18 cellular contexts compared by ENCODE assay signal in the genomic region with DNA sequence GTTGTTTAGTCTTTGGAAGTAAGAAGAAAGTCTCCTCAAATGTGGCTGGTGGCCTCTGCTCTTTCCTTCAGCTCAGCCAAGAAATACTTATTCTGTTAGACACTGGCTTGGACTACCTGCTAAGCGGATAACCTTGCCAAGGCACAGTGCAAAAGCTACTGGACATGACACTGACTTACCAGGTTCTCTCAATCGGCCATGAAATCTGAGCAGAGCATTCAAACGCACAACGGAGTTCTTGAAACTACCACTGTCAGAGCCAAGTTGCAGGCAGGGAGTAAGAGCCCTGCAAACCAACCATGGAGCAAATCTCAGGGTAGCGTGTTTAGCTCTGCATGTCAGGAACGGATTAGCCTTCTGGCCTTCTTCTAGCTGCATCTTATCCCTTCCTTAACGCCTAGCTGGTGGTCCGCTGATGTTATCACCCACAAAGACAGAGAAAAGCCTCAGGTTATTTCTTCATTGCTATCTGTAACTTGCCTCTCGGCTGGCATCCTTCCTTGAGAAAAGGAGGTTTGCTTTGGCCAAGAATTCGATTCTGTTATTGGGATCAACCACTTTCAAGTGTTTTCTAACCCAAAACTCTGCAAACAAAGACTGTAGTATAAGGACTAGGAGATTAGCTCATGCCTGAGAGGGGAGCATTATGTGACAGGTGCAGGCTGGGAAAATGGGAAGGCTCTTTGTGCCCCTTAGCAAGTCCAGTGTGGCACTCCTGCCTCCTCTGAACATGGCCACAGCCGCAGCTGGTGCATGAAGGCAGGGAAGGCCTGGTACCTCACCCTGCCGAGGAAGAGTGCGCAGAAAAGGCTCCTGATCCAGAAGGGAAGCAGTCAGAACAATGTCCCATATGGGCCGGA.
DNase-seq lines count a peak whose midpoint lies in the region; ATAC-seq and TF ChIP-seq lines count a peak whose summit lies in the region.
"Had no signal": no experiment of that assay in that cellular context is flagged by ENCODE, and none has a peak within 500 bp of the region (broad histone marks: within the 10 kb centered on the region; RNA-seq: fewer than 3 reads in every experiment).

No MANE protein-coding gene starts in this region.

- H3K9me3 ChIP-seq in endodermal cell (ENCODE audit: control insufficient read depth, low read length) (no peaks in the 10 kb centered on the region), psoas muscle (no peaks in the 10 kb centered on the region), T-helper 17 cell (ENCODE audit: control insufficient read depth, low read length, poor library complexity, severe bottlenecking) (no peaks in the 10 kb centered on the region)

- peaks cover 6% of the 10 kb centered on the region for H3K27me3 ChIP-seq in endodermal cell (ENCODE audit: control insufficient read depth, insufficient read depth, low read length, poor library complexity, severe bottlenecking)
- no peaks in the 10 kb centered on the region for H3K27me3 ChIP-seq in psoas muscle (ENCODE audit: insufficient read depth in 3 of 3, low read length in 2 of 3)

- no peaks in the 10 kb centered on the region for H3K9me3 Mint-ChIP-seq in endodermal cell
- H3K9me3 Mint-ChIP-seq: H9 had no signal

- H3K4me1 ChIP-seq in endodermal cell (ENCODE audit: control insufficient read depth, insufficient read depth, low read length) (peaks cover 8% of the 10 kb centered on the region), psoas muscle (no peaks in the 10 kb centered on the region)

- peaks cover 13% of the 10 kb centered on the region for H3K4me1 Mint-ChIP-seq in endodermal cell
- H3K4me1 Mint-ChIP-seq in T-helper 17 cell: no peaks in the 10 kb centered on the region
- H3K4me1 Mint-ChIP-seq: CD4-positive, CD25-positive, alpha-beta regulatory T cell; H9 had no signal

- H3K4me3 ChIP-seq in endodermal cell (ENCODE audit: low read length) (no peak overlapping the region), psoas muscle (no peak overlapping the region)
- H3K4me3 ChIP-seq: GM12878, GM23248 had no signal

- H3K4me3 Mint-ChIP-seq in endodermal cell (no peak overlapping the region), T-helper 17 cell (no peak overlapping the region)
- H3K4me3 Mint-ChIP-seq: CD4-positive, CD25-positive, alpha-beta regulatory T cell; H9 had no signal

- 81 to 85% methylated on average over 14 of the region's 14 CpGs for WGBS in endodermal cell (ENCODE audit: insufficient coverage in 1 of 2, insufficient read length in 1 of 2), 2 experiments
- 31 to 42% (median 34%) methylated on average over 14 of the region's 14 CpGs for WGBS in psoas muscle, 3 donors

- no peak overlapping the region for H3K9ac ChIP-seq in endodermal cell (ENCODE audit: extremely low read depth, low read length, poor library complexity, severe bottlenecking)
- H3K9ac ChIP-seq: GM23248 had no signal

- peak; percentile 39 for DNase-seq in NCI-H82 (lab: John Stamatoyannopoulos, UW)
- DNase-seq in NCI-H82 treated with DMSO at 0.1 percent for 48 hours (lab: John Stamatoyannopoulos, UW; ENCODE audit: unreplicated experiment): no peak
- peak; percentile 53 for DNase-seq in NCI-H2107 treated with DMSO at 0.1 percent for 48 hours (lab: John Stamatoyannopoulos, UW; ENCODE audit: unreplicated experiment)
- DNase-seq in endodermal cell: peak; percentile 69
- DNase-seq in psoas muscle: no peak
- no peak for DNase-seq in T-helper 17 cell
- DNase-seq: CD4-positive, CD25-positive, alpha-beta regulatory T cell; GM23248; H9; KBM-7; MM.1S; NCI-H1105; NCI-H2081; NCI-H446; OCI-M1 had no signal

- no peaks in the 10 kb centered on the region for H3K36me3 ChIP-seq in endodermal cell (ENCODE audit: control insufficient read depth, insufficient read depth, low read length)
- H3K36me3 ChIP-seq in psoas muscle (ENCODE audit: insufficient read depth in 1 of 2, low read depth in 1 of 2): no peaks in the 10 kb centered on the region

- H3K36me3 Mint-ChIP-seq in endodermal cell (ENCODE audit: low read depth): peaks cover 32% of the 10 kb centered on the region
- H3K36me3 Mint-ChIP-seq in T-helper 17 cell (ENCODE audit: low read depth): no peaks in the 10 kb centered on the region
- H3K36me3 Mint-ChIP-seq: CD4-positive, CD25-positive, alpha-beta regulatory T cell had no signal

- ATAC-seq in psoas muscle: peak in 3 of 4 donors; percentile 24 to 68 (median 32)
- no peak for ATAC-seq in T-helper 17 cell
- ATAC-seq in HG02571 (IDR thresholded peaks at IDR 0.05; ENCODE audit: unreplicated experiment): no peak
- ATAC-seq in HG03342 (IDR thresholded peaks at IDR 0.05; ENCODE audit: unreplicated experiment): no peak
- ATAC-seq: GM12878 had no signal

- H3K27me3 Mint-ChIP-seq in endodermal cell (ENCODE audit: insufficient read depth): peaks cover 6% of the 10 kb centered on the region
- H3K27me3 Mint-ChIP-seq in T-helper 17 cell: no peaks in the 10 kb centered on the region
- H3K27me3 Mint-ChIP-seq: CD4-positive, CD25-positive, alpha-beta regulatory T cell had no signal

- H3K27ac Mint-ChIP-seq in endodermal cell (no peak overlapping the region), T-helper 17 cell (no peak overlapping the region)
- H3K27ac Mint-ChIP-seq: CD4-positive, CD25-positive, alpha-beta regulatory T cell; H9 had no signal

- no peak overlapping the region for H3K27ac ChIP-seq in endodermal cell (ENCODE audit: low read depth, low read length)
- H3K27ac ChIP-seq in psoas muscle: no peak overlapping the region
- H3K27ac ChIP-seq: GM23248 had no signal

- intact Hi-C loops in psoas muscle (cut with DNase I): no loop called here

- TF ChIP-seq CTCF in endodermal cell (conservative IDR thresholded peaks at IDR 0.05) (no peak), psoas muscle (IDR thresholded peaks at IDR 0.05) (no peak)

Comparison
In these comparisons a context has a peak if more than half of its experiments do, and no peak if none do; other contexts are left out.
1. DNase-seq: peak in NCI-H82 (single experiment), NCI-H2107 treated with DMSO at 0.1 percent for 48 hours (single experiment) and endodermal cell (single experiment); none in NCI-H82 treated with DMSO at 0.1 percent for 48 hours (single experiment), psoas muscle (0 of 2) and T-helper 17 cell (0 of 3).
2. ATAC-seq: peak in psoas muscle (3 of 4); none in T-helper 17 cell (single experiment), HG02571 (single experiment) and HG03342 (single experiment).